ENCODE assay signal across 32 cellular contexts in genomic region chr17:42372142-42372541, GRCh38. TPM values are rescaled to one million over a fixed set of nuclear protein-coding genes. Genes with fewer than 3 reads are reported as not detected.
"Had no signal": no experiment of that assay in that cellular context is flagged by ENCODE, and none has a peak within 500 bp of the region (broad histone marks: within the 10 kb centered on the region; RNA-seq: fewer than 3 reads in every experiment).

No MANE protein-coding gene starts in this region.

- H3K4me3 ChIP-seq: colonic mucosa, MG63, Peyer's patch, SJSA1 had no signal

- H3K27ac ChIP-seq: brain microvascular endothelial cell, colonic mucosa, Peyer's patch, SJSA1 had no signal

- H3K9me3 ChIP-seq: colonic mucosa, Peyer's patch, SJSA1 had no signal

- H3K27me3 Mint-ChIP-seq: activated CD4-positive, alpha-beta T cell treated with anti-CD3 and anti-CD28 coated beads, Interleukin-2, amount 10 ng/mL, durations not matched to agents 24 days and 14 days; activated naive CD8-positive, alpha-beta T cell treated with anti-CD3 and anti-CD28 coated beads for 36 hours had no signal

- ATAC-seq: PC-3 had no signal

- H3K27me3 ChIP-seq: brain microvascular endothelial cell, colonic mucosa, MG63, Peyer's patch, SJSA1 had no signal

- H3K4me3 Mint-ChIP-seq: activated CD4-positive, alpha-beta T cell treated with anti-CD3 and anti-CD28 coated beads, Interleukin-2, amount 10 ng/mL, durations not matched to agents 24 days and 14 days; activated naive CD8-positive, alpha-beta T cell treated with anti-CD3 and anti-CD28 coated beads for 36 hours; T-helper 2 cell treated with Interferon-gamma antibody and Interleukin-4, amounts not matched to agents 5 μg/mL and 100 μg/mL, for 36 hours had no signal

- H3K27ac Mint-ChIP-seq: activated CD4-positive, alpha-beta T cell treated with anti-CD3 and anti-CD28 coated beads, Interleukin-2, amount 10 ng/mL, durations not matched to agents 24 days and 14 days; activated naive CD8-positive, alpha-beta T cell treated with anti-CD3 and anti-CD28 coated beads for 36 hours; T-helper 2 cell treated with Interferon-gamma antibody and Interleukin-4, amounts not matched to agents 5 μg/mL and 100 μg/mL, for 36 hours had no signal

- H3K4me1 ChIP-seq: colonic mucosa, SJSA1 had no signal

- DNase-seq: activated CD4-positive, alpha-beta T cell treated with anti-CD3 and anti-CD28 coated beads, Interleukin-2, amount 10 ng/mL, durations not matched to agents 24 days and 14 days; activated CD4-positive, alpha-beta T cell treated with anti-CD3 and anti-CD28 coated beads, Interleukin-2, amount 50 U/mL, for 4 hours; activated effector memory CD4-positive, alpha-beta T cell treated with anti-CD3 and anti-CD28 coated beads, Interleukin-2, amount 50 U/mL, for 16 hours; activated naive CD4-positive, alpha-beta T cell; activated naive CD4-positive, alpha-beta T cell treated with anti-CD3 and anti-CD28 coated beads, Interleukin-2, amount 50 U/mL, for 16 hours; activated naive CD8-positive, alpha-beta T cell treated with anti-CD3 and anti-CD28 coated beads for 36 hours; activated T-cell treated with anti-CD3 and anti-CD28 coated beads, Interleukin-2, amount 50 U/mL, for 1 hour; amniotic stem cell; aorta; brain microvascular endothelial cell; central memory CD4-positive, alpha-beta T cell; colonic mucosa; Karpas-422; MG63; MV-4-11; NCI-H1092; NCI-H1436 treated with DMSO at 0.1 percent for 48 hours; NCI-H1694 treated with DMSO at 0.1 percent for 48 hours; NCI-H2029 treated with DMSO at 0.1 percent for 48 hours; NCI-H2107; NCI-H2171; NCI-H510A; NCI-H526; NCI-H748 treated with DMSO at 0.1 percent for 48 hours; NK-92 treated with Interleukin-12 subunit alpha and Interleukin-12 subunit beta, amount 100 ng/mL, for 24 hours; PC-3; Peyer's patch; RPMI8226; SHP77 treated with DMSO at 0.1 percent for 48 hours; SW 1271 had no signal

RNA-seq across cellular contexts. Expression of gene STAT3, which starts 16.1 kb away (rescaled TPM):
- total RNA-seq: PC-3 had no signal

RNA-seq across cellular contexts. Expression of gene CAVIN1, which starts 50.9 kb away (rescaled TPM):
- total RNA-seq: PC-3 had no signal
